ENCODE assay signal across 10 cellular contexts in genomic region chr20:37379967-37380828, GRCh38. TPM values are rescaled to one million over a fixed set of nuclear protein-coding genes. Genes with fewer than 3 reads are reported as not detected.
DNase-seq lines count a peak whose midpoint lies in the region; ATAC-seq and TF ChIP-seq lines count a peak whose summit lies in the region.
"Had no signal": no experiment of that assay in that cellular context is flagged by ENCODE, and none has a peak within 500 bp of the region (broad histone marks: within the 10 kb centered on the region; RNA-seq: fewer than 3 reads in every experiment).

No MANE protein-coding gene starts in this region.

- peaks cover 9% of the 10 kb centered on the region for H3K4me1 ChIP-seq in endodermal cell (ENCODE audit: control insufficient read depth, insufficient read depth, low read length)

- H3K9me3 Mint-ChIP-seq in endodermal cell (no peaks in the 10 kb centered on the region), progenitor cell of endocrine pancreas (ENCODE audit: low read depth) (no peaks in the 10 kb centered on the region)

- no peak for ATAC-seq in HG03159 (IDR thresholded peaks at IDR 0.05; ENCODE audit: unreplicated experiment)
- no peak for ATAC-seq in GM18517 (IDR thresholded peaks at IDR 0.05; ENCODE audit: unreplicated experiment)

- DNase-seq in H7: peak; percentile 36
- DNase-seq in NCI-H526 (lab: John Stamatoyannopoulos, UW): peak; percentile 93
- peak; percentile 51 for DNase-seq in endodermal cell
- DNase-seq in progenitor cell of endocrine pancreas (ENCODE audit: low spot score, unreplicated experiment): no peak
- DNase-seq in SK-N-DZ (ENCODE audit: low spot score): no peak
- DNase-seq: effector CD4-positive, alpha-beta T cell; NCI-H2227 treated with DMSO at 0.1 percent for 48 hours; occipital lobe had no signal

- H3K36me3 Mint-ChIP-seq in endodermal cell (ENCODE audit: low read depth): peaks cover 52% of the 10 kb centered on the region
- H3K36me3 Mint-ChIP-seq in progenitor cell of endocrine pancreas (ENCODE audit: insufficient read depth): peaks cover 17% of the 10 kb centered on the region

- H3K36me3 ChIP-seq in H7 (replicated peaks; ENCODE audit: control insufficient read depth, insufficient read depth, low read length) (no peaks in the 10 kb centered on the region; the same call in 1 of the 2 replicates), endodermal cell (ENCODE audit: control insufficient read depth, insufficient read depth, low read length) (peaks cover 54% of the 10 kb centered on the region)

- peak overlapping the region; percentile 83 for H3K27ac Mint-ChIP-seq in endodermal cell
- H3K27ac Mint-ChIP-seq in progenitor cell of endocrine pancreas: peak overlapping the region; percentile 82

- no peak overlapping the region for H3K9ac ChIP-seq in endodermal cell (ENCODE audit: extremely low read depth, low read length, poor library complexity, severe bottlenecking)

- H3K4me3 Mint-ChIP-seq in endodermal cell: no peak overlapping the region
- no peak overlapping the region for H3K4me3 Mint-ChIP-seq in progenitor cell of endocrine pancreas (ENCODE audit: low read depth)

- H3K4me1 Mint-ChIP-seq in endodermal cell (peaks cover 34% of the 10 kb centered on the region), progenitor cell of endocrine pancreas (ENCODE audit: low read depth) (peaks cover 13% of the 10 kb centered on the region)

- no peaks in the 10 kb centered on the region for H3K9me3 ChIP-seq in endodermal cell (ENCODE audit: control insufficient read depth, low read length)

- no peak overlapping the region for H3K27ac ChIP-seq in endodermal cell (ENCODE audit: low read depth, low read length)

- H3K27me3 ChIP-seq in H7 (ENCODE audit: control insufficient read depth, insufficient read depth, low read length) (no peaks in the 10 kb centered on the region), endodermal cell (ENCODE audit: control insufficient read depth, insufficient read depth, low read length, poor library complexity, severe bottlenecking) (no peaks in the 10 kb centered on the region)

- TF ChIP-seq CTCF in endodermal cell (conservative IDR thresholded peaks at IDR 0.05): no peak
- no peak for TF ChIP-seq CTCF in progenitor cell of endocrine pancreas (IDR thresholded peaks at IDR 0.05; ENCODE audit: unreplicated experiment)

- 82 to 95% methylated on average over 9 to 14 of the region's 14 CpGs for WGBS in endodermal cell (ENCODE audit: insufficient coverage in 1 of 2, insufficient read length in 1 of 2), 2 experiments

- H3K27me3 Mint-ChIP-seq in endodermal cell (ENCODE audit: insufficient read depth) (no peaks in the 10 kb centered on the region), progenitor cell of endocrine pancreas (no peaks in the 10 kb centered on the region)

- H3K4me3 ChIP-seq in H7 (ENCODE audit: insufficient read depth, low read depth, low read length) (no peak overlapping the region), endodermal cell (ENCODE audit: low read length) (no peak overlapping the region)

RNA-seq across cellular contexts. Expression of gene SRC, which starts 34.3 kb away (rescaled TPM):
- total RNA-seq in H7 (2014; rRNA removed; shearing (Covaris generic)): 31.4 and 32.5 TPM in 2 replicates
- total RNA-seq in endodermal cell (100 to 1,000 TPM in 1 of 2 donors, 10 to 100 TPM in 1; 75.6 to 109 TPM), progenitor cell of endocrine pancreas (126 and 128 TPM in 2 replicates)
- polyA plus RNA-seq in endodermal cell (2013, experiment 1 of 2): 48.4 TPM
- polyA plus RNA-seq in endodermal cell (2013, experiment 2 of 2): 41.1 TPM
- polyA plus RNA-seq in SK-N-DZ (2014; cell fraction: cytosol; rRNA removed): 43.8 and 54.5 TPM in 2 replicates
- polyA plus RNA-seq in SK-N-DZ (2014; cell fraction: nucleus; rRNA removed): 68.7 and 96.4 TPM in 2 replicates

Comparison
In these comparisons a context has a peak if more than half of its experiments do, and no peak if none do; other contexts are left out.
1. DNase-seq: peak in H7 (single experiment), NCI-H526 (2 of 2) and endodermal cell (single experiment); none in progenitor cell of endocrine pancreas (single experiment) and SK-N-DZ (single experiment).